Comparison of ENCODE assay signal across 1 cellular context in the genomic region with DNA sequence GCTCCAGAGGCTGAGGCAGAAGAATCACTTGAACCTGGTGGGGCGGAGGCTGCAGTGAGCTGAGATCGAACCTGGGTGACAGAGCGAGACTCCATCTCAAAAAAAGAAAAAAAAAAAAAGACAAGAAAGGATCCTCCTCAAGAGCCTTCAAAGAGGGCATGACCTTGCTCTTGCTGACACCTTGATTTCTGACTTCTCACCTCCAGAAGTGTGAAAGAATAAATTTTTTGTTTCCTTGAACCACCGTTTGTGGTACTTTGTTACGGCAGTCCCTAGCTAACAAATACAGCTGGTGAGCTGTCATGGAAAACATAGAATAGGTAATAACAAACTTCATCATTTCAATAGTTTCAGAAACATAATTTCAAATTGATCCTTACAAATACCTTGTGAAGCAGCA.
TF ChIP-seq lines count a peak whose summit lies in the region.

No MANE protein-coding gene starts in this region.

TF ChIP-seq in K562, 482 proteins besides CTCF, POLR2A, EP300 and RAD21:
- TF ChIP-seq BRD4 (IDR thresholded peaks at IDR 0.05), result no peak
- no peak for TF ChIP-seq CBFA2T3 (IDR thresholded peaks at IDR 0.05)
